2 cellular contexts compared by ENCODE assay signal in the genomic region with DNA sequence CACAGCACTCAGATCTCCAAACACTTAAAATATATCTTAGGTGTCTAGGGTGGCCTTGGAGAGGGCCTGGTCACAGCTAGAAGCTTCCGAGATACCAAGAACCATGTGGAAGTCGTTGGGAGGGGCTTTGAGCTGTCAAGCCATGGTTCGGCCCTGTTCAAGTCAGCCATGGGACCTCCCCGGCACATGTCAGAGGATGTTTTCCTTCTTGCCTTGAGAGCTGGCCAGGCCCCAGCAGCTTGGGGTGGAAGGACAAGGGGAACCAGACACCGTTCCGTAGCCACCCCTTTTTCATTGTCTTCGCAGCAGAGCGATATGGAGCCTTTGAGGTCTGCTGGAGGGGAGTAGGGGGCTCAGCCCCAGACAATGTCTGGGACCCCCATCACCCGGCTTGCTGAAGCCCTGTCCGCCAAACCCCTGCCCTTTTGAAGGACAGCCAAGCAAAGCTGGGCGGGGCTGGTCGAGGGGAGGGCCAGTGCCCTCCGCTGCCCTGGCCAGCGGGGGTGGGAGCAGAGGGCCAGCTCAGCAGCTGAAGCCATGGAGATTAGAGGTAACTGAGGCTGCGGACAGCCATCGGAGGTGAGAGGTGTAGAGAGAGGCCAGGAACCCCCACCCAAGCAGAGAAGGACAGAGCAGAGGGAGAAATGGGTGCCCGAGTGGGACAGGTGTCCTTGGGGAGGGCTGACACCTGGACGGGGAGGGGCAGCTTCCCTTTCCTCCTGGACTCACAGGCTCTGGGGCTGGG.
TF ChIP-seq lines count a peak whose summit lies in the region.

No MANE protein-coding gene starts in this region.

TF ChIP-seq in SK-N-SH, 30 proteins besides CTCF, POLR2A, EP300 and RAD21 (continued from another document):
- TF ChIP-seq, protein P1, sequence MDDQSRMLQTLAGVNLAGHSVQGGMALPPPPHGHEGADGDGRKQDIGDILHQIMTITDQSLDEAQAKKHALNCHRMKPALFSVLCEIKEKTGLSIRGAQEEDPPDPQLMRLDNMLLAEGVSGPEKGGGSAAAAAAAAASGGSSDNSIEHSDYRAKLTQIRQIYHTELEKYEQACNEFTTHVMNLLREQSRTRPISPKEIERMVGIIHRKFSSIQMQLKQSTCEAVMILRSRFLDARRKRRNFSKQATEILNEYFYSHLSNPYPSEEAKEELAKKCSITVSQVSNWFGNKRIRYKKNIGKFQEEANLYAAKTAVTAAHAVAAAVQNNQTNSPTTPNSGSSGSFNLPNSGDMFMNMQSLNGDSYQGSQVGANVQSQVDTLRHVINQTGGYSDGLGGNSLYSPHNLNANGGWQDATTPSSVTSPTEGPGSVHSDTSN (IDR thresholded peaks at IDR 0.05): no peak

TF ChIP-seq in SK-N-SH treated with all-trans-retinoic acid at 6 μM for 48 hours, 23 proteins besides CTCF, POLR2A, EP300 and RAD21 (continued from another document):
- TF ChIP-seq, protein P2, sequence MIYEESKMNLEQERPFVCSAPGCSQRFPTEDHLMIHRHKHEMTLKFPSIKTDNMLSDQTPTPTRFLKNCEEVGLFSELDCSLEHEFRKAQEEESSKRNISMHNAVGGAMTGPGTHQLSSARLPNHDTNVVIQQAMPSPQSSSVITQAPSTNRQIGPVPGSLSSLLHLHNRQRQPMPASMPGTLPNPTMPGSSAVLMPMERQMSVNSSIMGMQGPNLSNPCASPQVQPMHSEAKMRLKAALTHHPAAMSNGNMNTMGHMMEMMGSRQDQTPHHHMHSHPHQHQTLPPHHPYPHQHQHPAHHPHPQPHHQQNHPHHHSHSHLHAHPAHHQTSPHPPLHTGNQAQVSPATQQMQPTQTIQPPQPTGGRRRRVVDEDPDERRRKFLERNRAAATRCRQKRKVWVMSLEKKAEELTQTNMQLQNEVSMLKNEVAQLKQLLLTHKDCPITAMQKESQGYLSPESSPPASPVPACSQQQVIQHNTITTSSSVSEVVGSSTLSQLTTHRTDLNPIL (CRISPR knock-in tag; IDR thresholded peaks at IDR 0.05; ENCODE audit: low read depth): no peak
- no peak for TF ChIP-seq ZC3H10 (CRISPR knock-in tag; IDR thresholded peaks at IDR 0.05)
- TF ChIP-seq, protein P3, sequence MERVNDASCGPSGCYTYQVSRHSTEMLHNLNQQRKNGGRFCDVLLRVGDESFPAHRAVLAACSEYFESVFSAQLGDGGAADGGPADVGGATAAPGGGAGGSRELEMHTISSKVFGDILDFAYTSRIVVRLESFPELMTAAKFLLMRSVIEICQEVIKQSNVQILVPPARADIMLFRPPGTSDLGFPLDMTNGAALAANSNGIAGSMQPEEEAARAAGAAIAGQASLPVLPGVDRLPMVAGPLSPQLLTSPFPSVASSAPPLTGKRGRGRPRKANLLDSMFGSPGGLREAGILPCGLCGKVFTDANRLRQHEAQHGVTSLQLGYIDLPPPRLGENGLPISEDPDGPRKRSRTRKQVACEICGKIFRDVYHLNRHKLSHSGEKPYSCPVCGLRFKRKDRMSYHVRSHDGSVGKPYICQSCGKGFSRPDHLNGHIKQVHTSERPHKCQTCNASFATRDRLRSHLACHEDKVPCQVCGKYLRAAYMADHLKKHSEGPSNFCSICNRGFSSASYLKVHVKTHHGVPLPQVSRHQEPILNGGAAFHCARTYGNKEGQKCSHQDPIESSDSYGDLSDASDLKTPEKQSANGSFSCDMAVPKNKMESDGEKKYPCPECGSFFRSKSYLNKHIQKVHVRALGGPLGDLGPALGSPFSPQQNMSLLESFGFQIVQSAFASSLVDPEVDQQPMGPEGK (CRISPR knock-in tag; IDR thresholded peaks at IDR 0.05; ENCODE audit: borderline replicate concordance): no peak
- no peak for TF ChIP-seq TOX (CRISPR knock-in tag; IDR thresholded peaks at IDR 0.05; ENCODE audit: borderline replicate concordance)
- no peak for TF ChIP-seq SNAI2 (CRISPR knock-in tag; IDR thresholded peaks at IDR 0.05)
- no peak for TF ChIP-seq GLIS3 (CRISPR knock-in tag; IDR thresholded peaks at IDR 0.05)
- TF ChIP-seq CSDC2 (CRISPR knock-in tag; IDR thresholded peaks at IDR 0.05): no peak
- no peak for TF ChIP-seq ZNF565 (CRISPR knock-in tag; conservative IDR thresholded peaks at IDR 0.05; ENCODE audit: low read depth)
TF ChIP-seq in SK-N-SH treated with all-trans-retinoic acid at 6 μM for 48 hours: peak in this region for 0.
